Comparison of ENCODE assay signal across 17 cellular contexts in the genomic region with DNA sequence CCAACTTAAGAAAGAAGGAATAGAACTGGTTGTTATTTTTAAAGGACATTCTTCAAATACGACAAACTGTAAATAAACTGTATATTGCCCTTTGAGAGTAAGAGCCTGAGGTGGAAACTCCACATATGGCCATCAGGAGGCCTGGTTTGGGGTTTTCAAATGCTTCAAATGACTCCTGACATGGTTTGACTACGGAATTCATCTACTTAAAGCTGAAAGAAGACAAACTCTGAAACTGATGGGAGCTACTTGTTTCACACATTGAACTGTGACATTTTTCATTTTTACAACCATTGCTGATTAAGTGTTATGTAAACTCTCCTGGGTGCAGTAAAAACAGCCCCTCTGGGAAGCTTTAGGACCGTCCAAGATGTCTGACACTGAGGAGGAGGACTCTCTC. TPM values are rescaled to one million over a fixed set of nuclear protein-coding genes. Genes with fewer than 3 reads are reported as not detected.
DNase-seq lines count a peak whose midpoint lies in the region; ATAC-seq and TF ChIP-seq lines count a peak whose summit lies in the region.
"Had no signal": no experiment of that assay in that cellular context is flagged by ENCODE, and none has a peak within 500 bp of the region (broad histone marks: within the 10 kb centered on the region; RNA-seq: fewer than 3 reads in every experiment).

No MANE protein-coding gene starts in this region.

- H3K4me3 Mint-ChIP-seq in HFFc6: no peak overlapping the region
- no peak overlapping the region for H3K4me3 Mint-ChIP-seq in activated T-helper 17 cell treated with anti-CD3 and anti-CD28 coated beads, Interleukin-2, amount 50 U/mL, for 72 hours
- H3K4me3 Mint-ChIP-seq in activated naive CD8-positive, alpha-beta T cell treated with anti-CD3 and anti-CD28 coated beads for 36 hours: no peak overlapping the region
- H3K4me3 Mint-ChIP-seq: CD4-positive, alpha-beta T cell; GM23338; IgD-negative memory B cell had no signal

- DNase-seq in HFFc6 (no peak), SK-N-MC (ENCODE audit: low read depth, low spot score) (no peak), left kidney (ENCODE audit: low read depth, low spot score) (peak; percentile 56), activated T-cell treated with anti-CD3 and anti-CD28 coated beads for 4 hours (no peak)
- DNase-seq in activated naive CD8-positive, alpha-beta T cell treated with anti-CD3 and anti-CD28 coated beads for 36 hours: no peak
- DNase-seq: ACHN; AML-193; Caco-2; CD4-positive, alpha-beta T cell; DMS79 treated with DMSO at 0.1 percent for 48 hours; GF-D8; HCEC 1CT had no signal

- H3K27ac Mint-ChIP-seq in HFFc6: no peak overlapping the region
- no peak overlapping the region for H3K27ac Mint-ChIP-seq in activated T-helper 17 cell treated with anti-CD3 and anti-CD28 coated beads, Interleukin-2, amount 50 U/mL, for 72 hours
- H3K27ac Mint-ChIP-seq in activated naive CD8-positive, alpha-beta T cell treated with anti-CD3 and anti-CD28 coated beads for 36 hours: no peak overlapping the region
- H3K27ac Mint-ChIP-seq: CD4-positive, alpha-beta T cell; GM23338; IgD-negative memory B cell had no signal

- ATAC-seq in activated T-helper 17 cell treated with anti-CD3 and anti-CD28 coated beads, Interleukin-2, amount 50 U/mL, for 72 hours (replicated peaks): no peak
- ATAC-seq: GM23338, HepG2 had no signal

- H3K36me3 ChIP-seq in SK-N-MC (ENCODE audit: insufficient read depth, low read length): 0 out of 2 replicates have a peak, but pooled peaks cover 5% of the 10 kb centered on the region

- peaks cover 11% of the 10 kb centered on the region; the same call in 1 of the 2 replicates for H3K9me3 ChIP-seq in SK-N-MC (ENCODE audit: low read depth, low read length)
- H3K9me3 ChIP-seq: Caco-2 had no signal

- peaks cover 34% of the 10 kb centered on the region for H3K9me3 Mint-ChIP-seq in HFFc6
- H3K9me3 Mint-ChIP-seq in activated T-helper 17 cell treated with anti-CD3 and anti-CD28 coated beads, Interleukin-2, amount 50 U/mL, for 72 hours: peaks cover 7% of the 10 kb centered on the region
- peaks cover 5% of the 10 kb centered on the region for H3K9me3 Mint-ChIP-seq in activated naive CD8-positive, alpha-beta T cell treated with anti-CD3 and anti-CD28 coated beads for 36 hours
- H3K9me3 Mint-ChIP-seq: CD4-positive, alpha-beta T cell had no signal

- peak; percentile 22; the same call in 1 of the 2 replicates for TF ChIP-seq CTCF in HFFc6 (IDR thresholded peaks at IDR 0.05)

- 0 out of 2 replicates have a peak, but pooled peaks cover 1% of the 10 kb centered on the region for H3K27me3 Mint-ChIP-seq in HFFc6 (ENCODE audit: insufficient read depth)
- H3K27me3 Mint-ChIP-seq in activated T-helper 17 cell treated with anti-CD3 and anti-CD28 coated beads, Interleukin-2, amount 50 U/mL, for 72 hours: peaks cover 35% of the 10 kb centered on the region
- no peaks in the 10 kb centered on the region for H3K27me3 Mint-ChIP-seq in activated naive CD8-positive, alpha-beta T cell treated with anti-CD3 and anti-CD28 coated beads for 36 hours

- no peak overlapping the region for H3K9ac ChIP-seq in SK-N-MC (ENCODE audit: insufficient read length)

- H3K4me1 Mint-ChIP-seq in HFFc6 (ENCODE audit: low read depth): peaks cover 89% of the 10 kb centered on the region
- peaks cover 4% of the 10 kb centered on the region for H3K4me1 Mint-ChIP-seq in activated T-helper 17 cell treated with anti-CD3 and anti-CD28 coated beads, Interleukin-2, amount 50 U/mL, for 72 hours
- no peaks in the 10 kb centered on the region for H3K4me1 Mint-ChIP-seq in activated naive CD8-positive, alpha-beta T cell treated with anti-CD3 and anti-CD28 coated beads for 36 hours
- H3K4me1 Mint-ChIP-seq: GM23338, IgD-negative memory B cell had no signal

- H3K36me3 Mint-ChIP-seq in HFFc6 (ENCODE audit: low read depth): peaks cover 89% of the 10 kb centered on the region
- H3K36me3 Mint-ChIP-seq in activated T-helper 17 cell treated with anti-CD3 and anti-CD28 coated beads, Interleukin-2, amount 50 U/mL, for 72 hours (ENCODE audit: low read depth): no peaks in the 10 kb centered on the region
- H3K36me3 Mint-ChIP-seq in activated naive CD8-positive, alpha-beta T cell treated with anti-CD3 and anti-CD28 coated beads for 36 hours: no peaks in the 10 kb centered on the region
- H3K36me3 Mint-ChIP-seq: IgD-negative memory B cell had no signal

- H3K27ac ChIP-seq in SK-N-MC: peak overlapping the region; percentile 93
- H3K27ac ChIP-seq: C4-2B had no signal

- peak overlapping the region; percentile 62 for H3K4me3 ChIP-seq in SK-N-MC
- H3K4me3 ChIP-seq: GM23338 had no signal

RNA-seq across cellular contexts. Expression of a gene that starts 59.8 kb away (rescaled TPM):
- total RNA-seq in HFFc6 (2021; fragmentation: NEBNext Ultra II Directional; extraction: Animal tissue kit (Norgen Biotek cat#: 25700)): 10 to 100 TPM; 44.4 to 53.8 (median 51.0) TPM
- total RNA-seq in activated T-helper 17 cell treated with anti-CD3 and anti-CD28 coated beads, Interleukin-2, amount 50 U/mL, for 72 hours: not detected
- total RNA-seq in activated naive CD8-positive, alpha-beta T cell treated with anti-CD3 and anti-CD28 coated beads for 36 hours: not detected
- total RNA-seq: Caco-2; CD4-positive, alpha-beta T cell; HepG2 had no signal

Comparison
In these comparisons a context has a peak if more than half of its experiments do, and no peak if none do; other contexts are left out.
1. RNA of a gene that starts 59.8 kb away (total RNA-seq): 44.4 to 53.8 TPM in HFFc6; not detected in activated T-helper 17 cell treated with anti-CD3 and anti-CD28 coated beads, Interleukin-2, amount 50 U/mL, for 72 hours and not detected in activated naive CD8-positive, alpha-beta T cell treated with anti-CD3 and anti-CD28 coated beads for 36 hours; every median in the first group is over 10 times any median in the second.